ENCODE assay signal across 1 cellular context in the genomic region with DNA sequence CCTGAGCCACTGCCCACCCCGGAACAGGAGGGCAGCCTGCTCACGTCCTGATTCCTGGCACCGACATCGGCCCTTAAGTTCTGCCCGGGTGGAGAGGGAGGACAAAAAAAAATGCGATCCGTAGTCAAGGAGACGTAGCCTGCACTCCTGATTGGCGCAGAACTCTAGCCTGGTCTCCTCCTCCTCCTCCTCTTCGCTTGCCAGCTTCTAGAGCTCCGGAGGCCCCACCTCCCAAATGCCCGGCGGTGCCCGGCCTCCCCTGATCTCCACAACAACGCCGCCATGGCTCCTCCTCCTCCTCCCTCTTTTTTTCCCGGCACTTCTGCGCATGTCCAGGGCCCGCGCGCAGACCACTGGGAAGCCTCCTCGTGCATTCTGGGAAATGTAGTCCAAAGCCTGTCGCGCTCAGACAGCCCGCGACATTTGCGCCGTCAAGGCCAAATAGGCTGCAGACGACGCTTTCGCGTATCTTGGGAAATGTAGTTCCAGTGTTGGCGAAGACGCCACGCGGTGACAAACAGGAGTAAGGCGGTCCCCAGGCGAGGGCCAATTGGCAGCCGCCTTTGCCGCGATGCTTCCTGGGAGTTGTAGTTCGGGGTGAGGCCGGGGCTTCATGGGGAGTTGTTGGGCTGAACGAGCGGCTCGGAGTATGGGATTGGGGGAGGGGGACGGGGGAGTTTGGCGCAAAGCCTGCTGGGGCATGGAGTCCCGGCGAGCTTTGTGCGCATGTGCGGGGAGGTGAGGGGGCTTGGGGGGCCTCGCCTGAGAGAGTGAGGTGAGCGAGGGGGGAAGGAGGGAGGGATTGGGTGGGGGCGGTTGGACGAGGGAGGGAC.
A peak's percentile ranks its signal among the peaks of the same experiment; 100 is the strongest.
TF ChIP-seq lines count a peak whose summit lies in the region.

A gene (plus strand): TSS at position 705 of the 833 bp plus-strand sequence. CDS start 5,625 bp downstream, outside the sequence.

TF ChIP-seq in liver, 16 proteins besides CTCF, POLR2A, EP300 and RAD21 (continued from another document):
- TF ChIP-seq, protein P1, sequence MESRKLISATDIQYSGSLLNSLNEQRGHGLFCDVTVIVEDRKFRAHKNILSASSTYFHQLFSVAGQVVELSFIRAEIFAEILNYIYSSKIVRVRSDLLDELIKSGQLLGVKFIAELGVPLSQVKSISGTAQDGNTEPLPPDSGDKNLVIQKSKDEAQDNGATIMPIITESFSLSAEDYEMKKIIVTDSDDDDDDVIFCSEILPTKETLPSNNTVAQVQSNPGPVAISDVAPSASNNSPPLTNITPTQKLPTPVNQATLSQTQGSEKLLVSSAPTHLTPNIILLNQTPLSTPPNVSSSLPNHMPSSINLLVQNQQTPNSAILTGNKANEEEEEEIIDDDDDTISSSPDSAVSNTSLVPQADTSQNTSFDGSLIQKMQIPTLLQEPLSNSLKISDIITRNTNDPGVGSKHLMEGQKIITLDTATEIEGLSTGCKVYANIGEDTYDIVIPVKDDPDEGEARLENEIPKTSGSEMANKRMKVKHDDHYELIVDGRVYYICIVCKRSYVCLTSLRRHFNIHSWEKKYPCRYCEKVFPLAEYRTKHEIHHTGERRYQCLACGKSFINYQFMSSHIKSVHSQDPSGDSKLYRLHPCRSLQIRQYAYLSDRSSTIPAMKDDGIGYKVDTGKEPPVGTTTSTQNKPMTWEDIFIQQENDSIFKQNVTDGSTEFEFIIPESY (IDR thresholded peaks at IDR 0.05), result peak; percentile 98
- TF ChIP-seq JUND (IDR thresholded peaks at IDR 0.05), result peak in 1 of 2 donors; percentile 38
- TF ChIP-seq NR2F2 (IDR thresholded peaks at IDR 0.05), result peak; percentile 4
- TF ChIP-seq FOXA1 (IDR thresholded peaks at IDR 0.05), result peak; percentile 61
- TF ChIP-seq SP1 (IDR thresholded peaks at IDR 0.05), result peak; percentile 88
- TF ChIP-seq HNF4G (IDR thresholded peaks at IDR 0.05), result no peak
